In the genomic region with DNA sequence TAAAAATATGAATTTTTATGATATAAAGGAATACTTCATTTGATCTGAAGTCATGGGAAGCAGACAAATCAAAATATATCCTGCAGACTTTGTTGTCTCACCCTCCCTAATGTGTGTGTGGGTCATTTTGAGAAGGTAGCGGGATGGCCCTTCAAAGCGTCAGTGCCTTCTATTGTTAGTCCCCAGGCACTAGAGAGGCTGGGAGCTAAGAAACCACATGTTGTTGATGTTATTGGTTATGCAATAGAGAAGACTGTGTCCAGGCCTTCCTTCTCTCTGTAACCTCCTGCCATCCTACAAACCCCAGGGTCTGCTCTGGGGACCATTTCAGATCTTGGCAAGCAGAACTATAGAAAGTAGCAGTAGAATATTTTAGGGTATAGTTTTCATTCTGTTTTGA, we compare ENCODE assay signal across 18 cellular contexts.
"Had no signal": no experiment of that assay in that cellular context is flagged by ENCODE, and none has a peak within 500 bp of the region (broad histone marks: within the 10 kb centered on the region; RNA-seq: fewer than 3 reads in every experiment).

No MANE protein-coding gene starts in this region.

- DNase-seq: activated CD4-positive, alpha-beta T cell treated with anti-CD3 and anti-CD28 coated beads, Interleukin-2, amount 10 ng/mL, durations not matched to agents 7 days and 5 days; activated CD4-positive, CD25-positive, alpha-beta regulatory T cell; activated CD8-positive, alpha-beta memory T cell treated with anti-CD3 and anti-CD28 coated beads, Interleukin-2, amount 50 U/mL, for 48 hours; activated gamma-delta T cell treated with Interleukin-2 at 50 U/mL for 16 hours; activated T-cell treated with anti-CD3 and anti-CD28 coated beads, Interleukin-2, amount 50 U/mL, for 72 hours; amniotic stem cell; body of pancreas; cortex of kidney; effector CD8-positive, alpha-beta T cell; gastrocnemius medialis; islet precursor cell; naive B cell; stimulated activated CD4-positive, alpha-beta T cell treated with anti-CD3 and anti-CD28 coated beads, Interleukin-4, amount 100 ng/mL, for 4 hours; stimulated activated CD8-positive, alpha-beta memory T cell treated with anti-CD3 and anti-CD28 coated beads, Interleukin-4, amount 100 ng/mL, for 48 hours; stimulated activated naive CD4-positive, alpha-beta T cell treated with Interleukin-2 at 50 U/mL for 16 hours; T-helper 2 cell; trophoblast cell had no signal

- ATAC-seq: activated T-cell treated with anti-CD3 and anti-CD28 coated beads, Interleukin-2, amount 50 U/mL, for 72 hours; body of pancreas; left lobe of liver had no signal
